ENCODE assay signal across 10 cellular contexts in genomic region chr20:10666221-10667076, GRCh38. TPM values are rescaled to one million over a fixed set of nuclear protein-coding genes. Genes with fewer than 3 reads are reported as not detected.
DNase-seq lines count a peak whose midpoint lies in the region; ATAC-seq, FAIRE-seq and TF ChIP-seq lines count a peak whose summit lies in the region.
"Had no signal": no experiment of that assay in that cellular context is flagged by ENCODE, and none has a peak within 500 bp of the region (broad histone marks: within the 10 kb centered on the region; RNA-seq: fewer than 3 reads in every experiment).

No MANE protein-coding gene starts in this region.

- intact Hi-C loops in left ventricle myocardium superior (cut with micrococcal nuclease) = no loop called here
- intact Hi-C loops in esophagus muscularis mucosa (cut with DNase I) = loop anchor here (10.0 kb wide), 1 partner anchor 608 kb away; no protein-coding TSS in a partner anchor
- intact Hi-C loops in pancreas (cut with DNase I) = no loop called here
- intact Hi-C loops in aorta (cut with DNase I) = loop anchor here (2.0 to 5.0 kb wide), 4 partner anchors 62 to 199 kb away; no protein-coding TSS in a partner anchor

- FAIRE-seq in pancreas (lab: Jason Lieb, UNC) = no peak

- no peak for TF ChIP-seq EP300 in esophagus muscularis mucosa (IDR thresholded peaks at IDR 0.05)

- no peak for DNase-seq in cardiac muscle cell (ENCODE audit: low read depth in 1 of 2, low spot score in 1 of 2)
- DNase-seq in left ventricle myocardium superior = no peak
- no peak for DNase-seq in esophagus muscularis mucosa (ENCODE audit: extremely low spot score)
- no peak for DNase-seq in pancreas
- no peak for DNase-seq in aorta
- no peak for DNase-seq in stimulated activated CD4-positive, alpha-beta T cell treated with anti-CD3 and anti-CD28 coated beads, Interleukin-12 subunit alpha, Interleukin-12 subunit beta, amount 100 ng/mL, for 4 hours
- no peak for DNase-seq in EL
- DNase-seq: activated T-cell treated with anti-CD3 and anti-CD28 coated beads, Interleukin-2, amount 50 U/mL, for 72 hours had no signal

- H3K9me3 ChIP-seq in cardiac muscle cell (ENCODE audit: low read depth) = no peaks in the 10 kb centered on the region
- no peaks in the 10 kb centered on the region for H3K9me3 ChIP-seq in esophagus muscularis mucosa
- H3K9me3 ChIP-seq in pancreas = no peaks in the 10 kb centered on the region
- H3K9me3 ChIP-seq in aorta (ENCODE audit: control insufficient read depth, low read length) = no peaks in the 10 kb centered on the region

- no peak overlapping the region for H3K4me3 ChIP-seq in cardiac muscle cell
- peak overlapping the region in 3 of 4 donors; percentile 10 to 32 (median 10) for H3K4me3 ChIP-seq in esophagus muscularis mucosa
- H3K4me3 ChIP-seq in pancreas = peak overlapping the region in 2 of 4 donors; percentile 4 to 12
- no peak overlapping the region for H3K4me3 ChIP-seq in aorta (ENCODE audit: low read length in 2 of 2)

- TF ChIP-seq CTCF in cardiac muscle cell (IDR thresholded peaks at IDR 0.05; ENCODE audit: low read depth, low read length) (no peak), esophagus muscularis mucosa (IDR thresholded peaks at IDR 0.05) (no peak), pancreas (IDR thresholded peaks at IDR 0.05) (no peak)

- H3K36me3 ChIP-seq in cardiac muscle cell = peaks cover 17% of the 10 kb centered on the region
- H3K36me3 ChIP-seq in esophagus muscularis mucosa = peaks cover 2 to 54% (median 19%) of the 10 kb centered on the region in 4 donors
- H3K36me3 ChIP-seq in pancreas = peaks cover 0 to 13% (median 9%) of the 10 kb centered on the region in 3 donors
- H3K36me3 ChIP-seq in aorta (ENCODE audit: control insufficient read depth in 1 of 2, insufficient read depth in 2 of 2, low read length in 1 of 2) = peaks cover 0 to 5% of the 10 kb centered on the region in 2 donors

- H3K27me3 ChIP-seq in cardiac muscle cell (no peaks in the 10 kb centered on the region), esophagus muscularis mucosa (peaks cover 0 to under 1% (median 0%) of the 10 kb centered on the region in 4 donors), pancreas (no peaks in the 10 kb centered on the region), aorta (ENCODE audit: control insufficient read depth in 1 of 2, insufficient read depth in 2 of 2, low read length in 1 of 2) (no peaks in the 10 kb centered on the region)

- H3K4me1 ChIP-seq in cardiac muscle cell (ENCODE audit: low read depth) (peaks cover 52% of the 10 kb centered on the region), esophagus muscularis mucosa (peaks cover 42 to 72% (median 64%) of the 10 kb centered on the region in 4 donors), pancreas (peaks cover 52 to 67% (median 58%) of the 10 kb centered on the region in 3 donors), aorta (ENCODE audit: control insufficient read depth in 1 of 2, insufficient read depth in 2 of 2, low read length in 2 of 2) (peaks cover 2 to 11% of the 10 kb centered on the region in 2 donors)

- ATAC-seq in left ventricle myocardium superior = no peak
- ATAC-seq in pancreas = peak in 3 of 4 donors; percentile 9 to 20 (median 10)
- peak; percentile 4 for ATAC-seq in aorta (ENCODE audit: low FRiP score)
- ATAC-seq in GM19035 (IDR thresholded peaks at IDR 0.05; ENCODE audit: unreplicated experiment) = no peak
- ATAC-seq: activated CD4-positive, CD25-positive, alpha-beta regulatory T cell treated with anti-CD3 and anti-CD28 coated beads, Interleukin-2, amount 50 U/mL, for 24 hours; activated T-cell treated with anti-CD3 and anti-CD28 coated beads, Interleukin-2, amount 50 U/mL, for 72 hours had no signal

- 80% methylated on average over 7 of the region's 7 CpGs for WGBS in esophagus muscularis mucosa
- 50 to 51% methylated on average over 7 of the region's 7 CpGs for WGBS in pancreas, 2 donors
- WGBS in aorta, 2 donors = 9 to 14% methylated on average over 7 of the region's 7 CpGs

- H3K27ac ChIP-seq in cardiac muscle cell (peak overlapping the region; percentile 46), esophagus muscularis mucosa (replicated peaks in 1 of 4) (peak overlapping the region; percentile 49 to 60 (median 56)), pancreas (peak overlapping the region; percentile 30 to 74 (median 65)), aorta (ENCODE audit: low read depth in 1 of 2, low read length in 2 of 2) (peak overlapping the region; percentile 62 to 97)

- no peak for TF ChIP-seq POLR2A in esophagus muscularis mucosa (IDR thresholded peaks at IDR 0.05; ENCODE audit: low read depth)

RNA-seq across cellular contexts. Expression of gene JAG1, which starts 7.3 kb away (rescaled TPM):
- 45.3 and 53.2 TPM in 2 replicates for total RNA-seq in cardiac muscle cell
- 18.3 and 21.3 TPM in 2 replicates for polyA plus RNA-seq in cardiac muscle cell
- total RNA-seq in left ventricle myocardium superior = 17.0 TPM
- 10 to 100 TPM; 30.7 to 41.9 (median 36.3) TPM for total RNA-seq in esophagus muscularis mucosa
- 10 to 100 TPM; 22.6 to 60.1 (median 27.4) TPM for total RNA-seq in pancreas
- 10 to 100 TPM; 13.9 to 14.6 TPM for polyA plus RNA-seq in pancreas
- total RNA-seq in aorta = 100 to 1,000 TPM; 133 to 226 TPM
- polyA plus RNA-seq in aorta = 100 to 1,000 TPM in 1 of 2 donors, 10 to 100 TPM in 1; 22.4 to 166 TPM

Comparison
In these comparisons a context has a peak if more than half of its experiments do, and no peak if none do; other contexts are left out.
1. H3K4me3 ChIP-seq: peak in esophagus muscularis mucosa (3 of 4); none in cardiac muscle cell (single experiment) and aorta (0 of 2).
2. ATAC-seq: peak in pancreas (3 of 4) and aorta (single experiment); none in left ventricle myocardium superior (single experiment) and GM19035 (single experiment).
3. intact Hi-C loops: an anchor here in esophagus muscularis mucosa (10.0 kb wide) and aorta (2.0 to 5.0 kb wide); none called in left ventricle myocardium superior and pancreas.
4. Peak in every context shown above with its lines, with median percentiles within 50 percentile points of each other: H3K27ac ChIP-seq.